Comparison of ENCODE assay signal across 21 cellular contexts in genomic region chr13:96728463-96728862, GRCh38.
"Had no signal": no experiment of that assay in that cellular context is flagged by ENCODE, and none has a peak within 500 bp of the region (broad histone marks: within the 10 kb centered on the region; RNA-seq: fewer than 3 reads in every experiment).

No MANE protein-coding gene starts in this region.

- DNase-seq: colonic mucosa; effector CD8-positive, alpha-beta T cell; endodermal cell; gastrocnemius medialis; head of caudate nucleus; left ventricle myocardium superior; lower lobe of right lung; natural killer cell; pancreas; right lobe of liver; stimulated activated CD4-positive, alpha-beta T cell treated with anti-CD3 and anti-CD28 coated beads, Interleukin-12 subunit alpha, Interleukin-12 subunit beta, amount 100 ng/mL, for 4 hours; stimulated activated CD4-positive, alpha-beta T cell treated with anti-CD3 and anti-CD28 coated beads, Interleukin-1b, Interleukin-23, amount 100 ng/mL, for 48 hours; stimulated activated CD4-positive, alpha-beta T cell treated with anti-CD3 and anti-CD28 coated beads, Interleukin-4, amount 100 ng/mL, for 1 hour; stimulated activated CD8-positive, alpha-beta memory T cell treated with anti-CD3 and anti-CD28 coated beads, Interleukin-4, amount 100 ng/mL, for 48 hours; stimulated activated naive CD4-positive, alpha-beta T cell; stomach; thyroid gland had no signal

- H3K9me3 ChIP-seq: colonic mucosa, lower lobe of right lung, neutrophil, pancreas, right lobe of liver, thyroid gland, vagina had no signal

- H3K27me3 ChIP-seq: colonic mucosa, esophagus muscularis mucosa, gastrocnemius medialis, neutrophil, pancreas, right lobe of liver, stomach, thyroid gland, vagina had no signal

- H3K27ac ChIP-seq: colonic mucosa, esophagus muscularis mucosa, gastrocnemius medialis, lower lobe of right lung, neutrophil, pancreas, right lobe of liver, stomach, thyroid gland, vagina had no signal

- H3K36me3 ChIP-seq: colonic mucosa, esophagus muscularis mucosa, gastrocnemius medialis, lower lobe of right lung, neutrophil, pancreas, right lobe of liver, stomach, thyroid gland, vagina had no signal

- H3K4me1 ChIP-seq: colonic mucosa, esophagus muscularis mucosa, gastrocnemius medialis, lower lobe of right lung, pancreas, right lobe of liver, stomach, thyroid gland, vagina had no signal

- H3K4me3 ChIP-seq: colonic mucosa, esophagus muscularis mucosa, gastrocnemius medialis, lower lobe of right lung, pancreas, right lobe of liver, smooth muscle cell, stomach, thyroid gland, vagina had no signal
